23 cellular contexts compared by ENCODE assay signal in genomic region chr19:53782698-53783097, GRCh38. TPM values are rescaled to one million over a fixed set of nuclear protein-coding genes. Genes with fewer than 3 reads are reported as not detected.
A peak's percentile ranks its signal among the peaks of the same experiment; 100 is the strongest.
DNase-seq lines count a peak whose midpoint lies in the region; ATAC-seq and TF ChIP-seq lines count a peak whose summit lies in the region.
"Had no signal": no experiment of that assay in that cellular context is flagged by ENCODE, and none has a peak within 500 bp of the region (broad histone marks: within the 10 kb centered on the region; RNA-seq: fewer than 3 reads in every experiment).

No MANE protein-coding gene starts in this region.

- ATAC-seq in heart left ventricle, result no peak

- H4K20me1 ChIP-seq in MM.1S (ENCODE audit: insufficient read depth, low read length), result no peaks in the 10 kb centered on the region

- H3K27me3 ChIP-seq in H7 (ENCODE audit: control insufficient read depth, insufficient read depth, low read length) (no peaks in the 10 kb centered on the region), HUES64 (ENCODE audit: insufficient read depth, low read length) (no peaks in the 10 kb centered on the region), MM.1S (replicated peaks; ENCODE audit: insufficient read depth, low read length) (no peaks in the 10 kb centered on the region), heart left ventricle (no peaks in the 10 kb centered on the region)
- H3K27me3 ChIP-seq: MG63, Peyer's patch had no signal

- peak; percentile 62 for DNase-seq in H7
- peak; percentile 89 for DNase-seq in iPS DF 19.7 (ENCODE audit: low read depth, low spot score)
- DNase-seq in iPS-NIHi7 (ENCODE audit: extremely low spot score), result peak; percentile 47
- no peak for DNase-seq in MM.1S
- no peak for DNase-seq in heart left ventricle
- DNase-seq in amniotic stem cell (lab: John Stamatoyannopoulos, UW), result no peak
- DNase-seq: DMS153, DND-41, IMR-90, KG1, MG63, NCI-H2029, NCI-H446 treated with DMSO at 0.1 percent for 48 hours, NCI-H526, OCI-M1, Peyer's patch, SHP77 treated with DMSO at 0.1 percent for 48 hours had no signal

- 84% methylated on average over 3 of the region's 4 CpGs for WGBS in HUES64
- WGBS in heart left ventricle, 4 donors, result 52 to 70% (median 66%) methylated on average over 4 of the region's 4 CpGs

- H3K9ac ChIP-seq in HUES64 (ENCODE audit: low read depth, low read length) (peak overlapping the region; percentile 35; the same call in 1 of the 2 replicates), MM.1S (ENCODE audit: low read length) (no peak overlapping the region)

- no peaks in the 10 kb centered on the region for H3F3A ChIP-seq in MM.1S (ENCODE audit: insufficient read depth, low read length)

- TF ChIP-seq CTCF in MM.1S (IDR thresholded peaks at IDR 0.05; ENCODE audit: low read length) (no peak), heart left ventricle (IDR thresholded peaks at IDR 0.05) (no peak)

- no peak for TF ChIP-seq POLR2A in heart left ventricle (IDR thresholded peaks at IDR 0.05)

- H3K36me3 ChIP-seq in H7 (replicated peaks; ENCODE audit: control insufficient read depth, insufficient read depth, low read length), result peaks cover 3% of the 10 kb centered on the region
- H3K36me3 ChIP-seq in HUES64 (ENCODE audit: insufficient read depth, low read length), result no peaks in the 10 kb centered on the region
- no peaks in the 10 kb centered on the region for H3K36me3 ChIP-seq in MM.1S (replicated peaks; ENCODE audit: insufficient read depth, low read length)
- H3K36me3 ChIP-seq in heart left ventricle, result no peaks in the 10 kb centered on the region
- H3K36me3 ChIP-seq: MG63, Peyer's patch had no signal

- intact Hi-C loops in heart left ventricle (cut with DNase I), result no loop called here

- no peaks in the 10 kb centered on the region for H3K79me2 ChIP-seq in MM.1S (ENCODE audit: low read length)

- H2AFZ ChIP-seq in MM.1S (ENCODE audit: low read length), result no peak overlapping the region

- H3K4me1 ChIP-seq in HUES64 (ENCODE audit: insufficient read depth, low read length) (peaks cover 5% of the 10 kb centered on the region; the same call in 1 of the 2 replicates), MM.1S (ENCODE audit: low read length) (no peaks in the 10 kb centered on the region), heart left ventricle (no peaks in the 10 kb centered on the region)
- H3K4me1 ChIP-seq: Peyer's patch had no signal

- H3K4me3 ChIP-seq in H7 (ENCODE audit: insufficient read depth, low read depth, low read length), result no peak overlapping the region
- no peak overlapping the region for H3K4me3 ChIP-seq in HUES64 (ENCODE audit: low read length)
- no peak overlapping the region for H3K4me3 ChIP-seq in MM.1S (ENCODE audit: low read length)
- H3K4me3 ChIP-seq in heart left ventricle, result no peak overlapping the region
- H3K4me3 ChIP-seq: MG63, Peyer's patch had no signal

- H3K4me2 ChIP-seq in MM.1S (ENCODE audit: low read depth, low read length), result no peak overlapping the region

- H3K27ac ChIP-seq in HUES64 (ENCODE audit: low read depth, low read length) (peak overlapping the region; percentile 99), MM.1S (ENCODE audit: low read length) (no peak overlapping the region), heart left ventricle (no peak overlapping the region)
- H3K27ac ChIP-seq: C4-2B, Peyer's patch had no signal

- H3K9me2 ChIP-seq in MM.1S (replicated peaks; ENCODE audit: insufficient read depth, low read length), result no peaks in the 10 kb centered on the region

- peaks cover 8% of the 10 kb centered on the region for H3K9me3 ChIP-seq in HUES64 (ENCODE audit: insufficient read depth, low read depth, low read length)
- H3K9me3 ChIP-seq in MM.1S (replicated peaks; ENCODE audit: insufficient read depth, low read length), result no peaks in the 10 kb centered on the region
- no peaks in the 10 kb centered on the region for H3K9me3 ChIP-seq in heart left ventricle
- H3K9me3 ChIP-seq: MG63, Peyer's patch had no signal

RNA-seq across cellular contexts. Expression of gene NLRP12, which starts 41.4 kb away (rescaled TPM):
- total RNA-seq in H7 (2014; rRNA removed; shearing (Covaris generic)), result 12.7 and 16.1 TPM in 2 replicates
- polyA plus RNA-seq in HUES64 (2013, experiment 1 of 2), result 1.8 TPM
- 1.9 TPM for polyA plus RNA-seq in HUES64 (2013, experiment 2 of 2)
- total RNA-seq in heart left ventricle, result 1 to 10 TPM in 1 of 9 donors, under 1 TPM in 8; 0.07 to 1.5 (median 0.36) TPM
- under 1 TPM; 0.08 to 0.36 TPM for polyA plus RNA-seq in heart left ventricle
- total RNA-seq: A673; B cell; HT1080; IMR-90; T-helper 1 cell treated with Interleukin-12 subunit alpha and Interleukin-12 subunit beta and Interleukin-4 antibody, amounts not matched to agents 30 ng/mL and 1 ng/mL, for 36 hours had no signal
- polyA plus RNA-seq: IMR-90 had no signal

Comparison
In these comparisons a context has a peak if more than half of its experiments do, and no peak if none do; other contexts are left out.
1. DNase-seq: peak in H7 (single experiment), iPS DF 19.7 (single experiment) and iPS-NIHi7 (single experiment); none in MM.1S (single experiment), heart left ventricle (0 of 5) and amniotic stem cell (single experiment).